ENCODE assay signal across 16 cellular contexts in genomic region chr13:40394304-40394983, GRCh38.
"Had no signal": no experiment of that assay in that cellular context is flagged by ENCODE, and none has a peak within 500 bp of the region (broad histone marks: within the 10 kb centered on the region; RNA-seq: fewer than 3 reads in every experiment).

No MANE protein-coding gene starts in this region.

- DNase-seq: activated CD4-positive, alpha-beta memory T cell treated with anti-CD3 and anti-CD28 coated beads for 36 hours; activated CD4-positive, alpha-beta T cell treated with anti-CD3 and anti-CD28 coated beads for 1 hour; activated CD8-positive, alpha-beta memory T cell treated with anti-CD3 and anti-CD28 coated beads, Interleukin-2, amount 50 U/mL, for 48 hours; activated gamma-delta T cell treated with Interleukin-2 at 50 U/mL for 16 hours; activated naive CD8-positive, alpha-beta T cell treated with anti-CD3 and anti-CD28 coated beads, Interleukin-2, amount 10 ng/mL, durations not matched to agents 7 days and 5 days; anterior cingulate cortex; brain microvascular endothelial cell; esophagus squamous epithelium; head of caudate nucleus; midbrain; ovary; stimulated activated CD4-positive, alpha-beta T cell treated with anti-CD3 and anti-CD28 coated beads, Interleukin-1b, Interleukin-23, amount 100 ng/mL, for 48 hours; T-helper 1 cell had no signal

- H3K27ac ChIP-seq: brain microvascular endothelial cell, esophagus squamous epithelium, neural progenitor cell, ovary had no signal

- H3K27me3 ChIP-seq: brain microvascular endothelial cell, neural progenitor cell, ovary had no signal

- H3K4me1 ChIP-seq: esophagus squamous epithelium had no signal

- H3K9me3 Mint-ChIP-seq: activated CD4-positive, alpha-beta memory T cell treated with anti-CD3 and anti-CD28 coated beads for 36 hours had no signal

- H3K27me3 Mint-ChIP-seq: activated CD4-positive, alpha-beta memory T cell treated with anti-CD3 and anti-CD28 coated beads for 36 hours; activated naive CD8-positive, alpha-beta T cell treated with anti-CD3 and anti-CD28 coated beads, Interleukin-2, amount 10 ng/mL, durations not matched to agents 7 days and 5 days had no signal

- H3K4me3 Mint-ChIP-seq: activated CD4-positive, alpha-beta memory T cell treated with anti-CD3 and anti-CD28 coated beads for 36 hours; activated naive CD8-positive, alpha-beta T cell treated with anti-CD3 and anti-CD28 coated beads, Interleukin-2, amount 10 ng/mL, durations not matched to agents 7 days and 5 days; neural progenitor cell had no signal

- H3K27ac Mint-ChIP-seq: activated CD4-positive, alpha-beta memory T cell treated with anti-CD3 and anti-CD28 coated beads for 36 hours; activated naive CD8-positive, alpha-beta T cell treated with anti-CD3 and anti-CD28 coated beads, Interleukin-2, amount 10 ng/mL, durations not matched to agents 7 days and 5 days; neural progenitor cell had no signal

- H3K36me3 Mint-ChIP-seq: activated CD4-positive, alpha-beta memory T cell treated with anti-CD3 and anti-CD28 coated beads for 36 hours had no signal

- ATAC-seq: sciatic nerve, SK-N-SH treated with all-trans-retinoic acid at 6 μM for 48 hours had no signal
